ENCODE assay signal across 23 cellular contexts in genomic region chr7:54615-55014, GRCh38.
"Had no signal": no experiment of that assay in that cellular context is flagged by ENCODE, and none has a peak within 500 bp of the region (broad histone marks: within the 10 kb centered on the region; RNA-seq: fewer than 3 reads in every experiment).

No MANE protein-coding gene starts in this region.

- H3K36me3 ChIP-seq: breast epithelium, esophagus muscularis mucosa, gastrocnemius medialis, neural progenitor cell, sigmoid colon, suprapubic skin, thyroid gland, upper lobe of left lung had no signal

- H3K27ac Mint-ChIP-seq: immature natural killer cell; memory B cell; natural killer cell treated with Interleukin-12 subunit alpha and Interleukin-12 subunit beta and Interleukin-15 and Interleukin-18, amount 100 ng/mL, for 72 hours; neural progenitor cell had no signal

- H3K9me3 ChIP-seq: breast epithelium, esophagus muscularis mucosa, gastrocnemius medialis, sigmoid colon, suprapubic skin, thyroid gland, upper lobe of left lung had no signal

- H3K9me3 Mint-ChIP-seq: immature natural killer cell; memory B cell; natural killer cell treated with Interleukin-12 subunit alpha and Interleukin-12 subunit beta and Interleukin-15 and Interleukin-18, amount 100 ng/mL, for 72 hours; neural progenitor cell had no signal

- H3K27ac ChIP-seq: breast epithelium, dorsolateral prefrontal cortex, epithelial cell of prostate, esophagus muscularis mucosa, gastrocnemius medialis, neural progenitor cell, sigmoid colon, skin epidermis, suprapubic skin, thyroid gland had no signal

- DNase-seq: central memory CD4-positive, alpha-beta T cell; cortex of kidney; effector CD8-positive, alpha-beta T cell; gastrocnemius medialis; immature natural killer cell; kidney; left colon; midbrain; occipital lobe; sigmoid colon; stimulated activated CD4-positive, alpha-beta T cell treated with anti-CD3 and anti-CD28 coated beads, Interleukin-2, amount 100 ng/mL, for 48 hours; stimulated activated naive CD4-positive, alpha-beta T cell treated with Interleukin-2 at 50 U/mL for 16 hours; upper lobe of left lung had no signal

- H3K4me1 ChIP-seq: breast epithelium, gastrocnemius medialis, neural progenitor cell, sigmoid colon had no signal

- H3K36me3 Mint-ChIP-seq: immature natural killer cell; memory B cell; natural killer cell treated with Interleukin-12 subunit alpha and Interleukin-12 subunit beta and Interleukin-15 and Interleukin-18, amount 100 ng/mL, for 72 hours; neural progenitor cell had no signal

- ATAC-seq: gastrocnemius medialis; left colon; natural killer cell treated with Interleukin-12 subunit alpha and Interleukin-12 subunit beta and Interleukin-15 and Interleukin-18, amount 100 ng/mL, for 72 hours had no signal

- H3K27me3 ChIP-seq: dorsolateral prefrontal cortex, esophagus muscularis mucosa, gastrocnemius medialis, neural progenitor cell, sigmoid colon, suprapubic skin, thyroid gland, upper lobe of left lung had no signal

- H3K4me3 ChIP-seq: breast epithelium, dorsolateral prefrontal cortex, esophagus muscularis mucosa, gastrocnemius medialis, neural progenitor cell, sigmoid colon, skin epidermis, suprapubic skin, thyroid gland, upper lobe of left lung had no signal

- H3K4me3 Mint-ChIP-seq: immature natural killer cell; memory B cell; natural killer cell treated with Interleukin-12 subunit alpha and Interleukin-12 subunit beta and Interleukin-15 and Interleukin-18, amount 100 ng/mL, for 72 hours; neural progenitor cell had no signal

- H3K4me1 Mint-ChIP-seq: immature natural killer cell, memory B cell had no signal
